9 cellular contexts compared by ENCODE assay signal in the genomic region with DNA sequence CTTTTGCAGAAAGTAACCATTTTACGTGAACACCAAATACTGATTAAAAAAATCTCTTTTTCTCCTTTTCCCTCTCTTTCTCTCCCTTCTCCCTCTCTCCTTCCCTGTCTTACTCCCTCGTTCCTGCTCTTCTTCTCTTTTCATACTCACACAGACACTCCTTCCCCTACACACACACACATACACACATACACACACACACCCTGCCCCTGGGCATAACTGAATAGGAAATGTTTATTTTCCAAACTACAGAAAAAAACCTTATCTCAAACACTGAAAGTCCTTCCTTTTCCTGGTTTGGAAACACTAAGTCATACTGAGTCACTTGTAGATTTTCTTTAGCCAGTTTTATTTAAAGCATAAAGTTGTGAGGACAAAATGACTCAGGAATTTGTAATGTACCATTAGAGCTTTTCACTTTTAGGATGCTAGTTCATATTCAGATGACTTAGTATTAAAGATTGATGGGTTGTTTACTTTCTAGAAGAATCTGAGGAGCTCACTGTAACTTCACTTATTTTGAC.
A peak's percentile ranks its signal among the peaks of the same experiment; 100 is the strongest.
DNase-seq lines count a peak whose midpoint lies in the region; ATAC-seq and TF ChIP-seq lines count a peak whose summit lies in the region.
"Had no signal": no experiment of that assay in that cellular context is flagged by ENCODE, and none has a peak within 500 bp of the region (broad histone marks: within the 10 kb centered on the region; RNA-seq: fewer than 3 reads in every experiment).

No MANE protein-coding gene starts in this region.

- H3K9me3 ChIP-seq in thyroid gland: no peaks in the 10 kb centered on the region

- H3K36me3 Mint-ChIP-seq in activated CD4-positive, alpha-beta T cell treated with anti-CD3 and anti-CD28 coated beads for 36 hours (ENCODE audit: low read depth): peaks cover 49% of the 10 kb centered on the region
- peaks cover 0 to 12% (median 0%) of the 10 kb centered on the region in 3 donors for H3K36me3 Mint-ChIP-seq in immature natural killer cell

- no peak for TF ChIP-seq CTCF in thyroid gland (IDR thresholded peaks at IDR 0.05)

- no peaks in the 10 kb centered on the region for H3K9me3 Mint-ChIP-seq in activated CD4-positive, alpha-beta T cell treated with anti-CD3 and anti-CD28 coated beads for 36 hours (ENCODE audit: low read depth)
- no peaks in the 10 kb centered on the region for H3K9me3 Mint-ChIP-seq in immature natural killer cell

- intact Hi-C loops in activated CD4-positive, alpha-beta T cell treated with anti-CD3 and anti-CD28 coated beads for 36 hours (cut with DNase I, micrococcal nuclease): no loop called here
- intact Hi-C loops in thyroid gland (cut with DNase I): no loop called here

- peak overlapping the region; percentile 93 for H3K27ac Mint-ChIP-seq in activated CD4-positive, alpha-beta T cell treated with anti-CD3 and anti-CD28 coated beads for 36 hours
- H3K27ac Mint-ChIP-seq in immature natural killer cell: peak overlapping the region; percentile 39 to 82 (median 62)

- no peaks in the 10 kb centered on the region for H3K27me3 Mint-ChIP-seq in activated CD4-positive, alpha-beta T cell treated with anti-CD3 and anti-CD28 coated beads for 36 hours
- peaks cover 0 to 3% (median 0%) of the 10 kb centered on the region in 3 donors for H3K27me3 Mint-ChIP-seq in immature natural killer cell (ENCODE audit: low read depth in 3 of 3)

- POLR2A ChIA-PET in activated CD4-positive, alpha-beta T cell treated with anti-CD3 and anti-CD28 coated beads for 36 hours (lab: Charles Lee): interaction anchor here (0.6 to 1.1 kb wide), 5 partner anchors 19 to 122 kb away, joined by 3 to 13 read pairs (median 4); no protein-coding TSS in a partner anchor

- H3K4me3 ChIP-seq in thyroid gland (replicated peaks in 1 of 3): no peak overlapping the region

- H3K36me3 ChIP-seq in thyroid gland: no peaks in the 10 kb centered on the region

- DNase-seq in activated CD4-positive, alpha-beta T cell treated with anti-CD3 and anti-CD28 coated beads for 36 hours: no peak
- no peak for DNase-seq in activated CD4-positive, alpha-beta T cell treated with anti-CD3 and anti-CD28 coated beads for 1 hour
- peak; percentile 89 for DNase-seq in amniotic epithelial cell (ENCODE audit: low read depth)
- DNase-seq in immature natural killer cell: no peak
- no peak for DNase-seq in thyroid gland
- no peak for DNase-seq in AML-193 (lab: John Stamatoyannopoulos, UW)

- H3K4me3 Mint-ChIP-seq in activated CD4-positive, alpha-beta T cell treated with anti-CD3 and anti-CD28 coated beads for 36 hours: peak overlapping the region; percentile 31
- peak overlapping the region; percentile 0 to 54 (median 43) for H3K4me3 Mint-ChIP-seq in immature natural killer cell

- H3K4me1 ChIP-seq in thyroid gland: peaks cover 17 to 32% of the 10 kb centered on the region in 2 donors

- no peak for TF ChIP-seq POLR2A in thyroid gland (IDR thresholded peaks at IDR 0.05)

- peak overlapping the region in 2 of 3 donors; percentile 37 to 56 for H3K27ac ChIP-seq in thyroid gland
- H3K27ac ChIP-seq: C4-2B had no signal

- H3K27me3 ChIP-seq in thyroid gland: no peaks in the 10 kb centered on the region

- H3K4me1 Mint-ChIP-seq in activated CD4-positive, alpha-beta T cell treated with anti-CD3 and anti-CD28 coated beads for 36 hours: peaks cover 88% of the 10 kb centered on the region
- peaks cover 83 to 97% of the 10 kb centered on the region in 2 donors for H3K4me1 Mint-ChIP-seq in immature natural killer cell

- ATAC-seq in activated CD4-positive, alpha-beta T cell treated with anti-CD3 and anti-CD28 coated beads for 36 hours: peak; percentile 47
- ATAC-seq in GM19035 (IDR thresholded peaks at IDR 0.05; ENCODE audit: unreplicated experiment): no peak
- ATAC-seq in HG02870 (IDR thresholded peaks at IDR 0.05; ENCODE audit: unreplicated experiment): no peak

- WGBS in thyroid gland, 2 donors: 72 to 75% methylated on average over 2 of the region's 2 CpGs

- CTCF ChIA-PET in activated CD4-positive, alpha-beta T cell treated with anti-CD3 and anti-CD28 coated beads for 36 hours (lab: Charles Lee): interaction anchor here (0.6 to 2.2 kb wide), 3 partner anchors 11 to 25 kb away, joined by 3 to 11 read pairs (median 3); no protein-coding TSS in a partner anchor
